ENCODE assay signal across 9 cellular contexts in genomic region chr6:21666200-21666671, GRCh38.
DNase-seq lines count a peak whose midpoint lies in the region; ATAC-seq, FAIRE-seq and TF ChIP-seq lines count a peak whose summit lies in the region.
"Had no signal": no experiment of that assay in that cellular context is flagged by ENCODE, and none has a peak within 500 bp of the region (broad histone marks: within the 10 kb centered on the region; RNA-seq: fewer than 3 reads in every experiment).

No MANE protein-coding gene starts in this region.

- H3K36me3 ChIP-seq in iPS-18a (ENCODE audit: control insufficient read depth, low read depth, low read length) (peaks cover 20% of the 10 kb centered on the region), spleen (no peaks in the 10 kb centered on the region)

- H3K27me3 Mint-ChIP-seq in activated B cell treated with CpG ODN at 0.5 μM for 24 hours: peaks cover 59% of the 10 kb centered on the region

- H3K4me3 ChIP-seq in iPS-18a (ENCODE audit: low read length) (peak overlapping the region; percentile 97), spleen (peak overlapping the region in 4 of 8 donors; percentile 3 to 56 (median 13))

- no peak for TF ChIP-seq CTCF in activated B cell treated with CpG ODN at 0.5 μM for 24 hours (IDR thresholded peaks at IDR 0.05)
- TF ChIP-seq CTCF in spleen (IDR thresholded peaks at IDR 0.05 in 8 of 11, conservative IDR thresholded peaks at IDR 0.05 in 3 of 11): no peak

- no peak for TF ChIP-seq POLR2A in spleen (IDR thresholded peaks at IDR 0.05)

- no peaks in the 10 kb centered on the region for H3K36me3 Mint-ChIP-seq in activated B cell treated with CpG ODN at 0.5 μM for 24 hours (ENCODE audit: low read depth)

- CTCF ChIA-PET in activated B cell treated with CpG ODN at 0.5 μM for 24 hours (lab: Charles Lee): no interaction called here

- H3K4me3 Mint-ChIP-seq in activated B cell treated with CpG ODN at 0.5 μM for 24 hours: peak overlapping the region; percentile 52

- peaks cover 32% of the 10 kb centered on the region for H3K4me1 Mint-ChIP-seq in activated B cell treated with CpG ODN at 0.5 μM for 24 hours

- POLR2A ChIA-PET in activated B cell treated with CpG ODN at 0.5 μM for 24 hours (lab: Charles Lee): no interaction called here

- intact Hi-C loops in activated B cell treated with CpG ODN at 0.5 μM for 24 hours (cut with micrococcal nuclease): no loop called here
- intact Hi-C loops in spleen (cut with DNase I; ENCODE audit: low total_unique reads): no loop called here

- peak overlapping the region; percentile 91 for H3K9ac ChIP-seq in iPS-18a (ENCODE audit: low read length)

- H3K27ac ChIP-seq in iPS-18a (ENCODE audit: low read length) (peak overlapping the region; percentile 94), spleen (no peak overlapping the region)
- H3K27ac ChIP-seq: 22Rv1 had no signal

- H3K9me3 ChIP-seq in iPS-18a (ENCODE audit: control insufficient read depth, low read depth, low read length): no peaks in the 10 kb centered on the region
- no peaks in the 10 kb centered on the region for H3K9me3 ChIP-seq in spleen

- H3K27me3 ChIP-seq in iPS-18a (ENCODE audit: control insufficient read depth, insufficient read depth, low read length): peaks cover 21% of the 10 kb centered on the region
- peaks cover 4 to 88% (median 47%) of the 10 kb centered on the region in 7 donors for H3K27me3 ChIP-seq in spleen (replicated peaks in 1 of 7)

- H3K9me3 Mint-ChIP-seq in activated B cell treated with CpG ODN at 0.5 μM for 24 hours: no peaks in the 10 kb centered on the region

- 1 to 2% (median 1%) methylated on average over 21 to 31 of the region's 32 CpGs for WGBS in spleen, 5 donors

- FAIRE-seq in frontal cortex (lab: Jason Lieb, UNC): no peak

- H3K27ac Mint-ChIP-seq in activated B cell treated with CpG ODN at 0.5 μM for 24 hours: no peak overlapping the region

- ATAC-seq in activated B cell treated with CpG ODN at 0.5 μM for 24 hours (ENCODE audit: low read depth): peak; percentile 5
- no peak for ATAC-seq in GM18909 (IDR thresholded peaks at IDR 0.05; ENCODE audit: poor library complexity, unreplicated experiment)

- H3K4me1 ChIP-seq in iPS-18a (ENCODE audit: control insufficient read depth, low read depth, low read length): peaks cover 32% of the 10 kb centered on the region
- peaks cover 5 to 37% (median 32%) of the 10 kb centered on the region in 6 donors for H3K4me1 ChIP-seq in spleen

- DNase-seq in DMS 273 (lab: John Stamatoyannopoulos, UW; ENCODE audit: unreplicated experiment): peak; percentile 27
- no peak for DNase-seq in DMS 273 treated with DMSO at 0.1 percent for 48 hours (lab: John Stamatoyannopoulos, UW)
- DNase-seq in activated B cell treated with CpG ODN at 0.5 μM for 24 hours: no peak
- peak; percentile 74 for DNase-seq in spleen
- no peak for DNase-seq in frontal cortex (ENCODE audit: low spot score in 2 of 2)
- no peak for DNase-seq in COLO668 (lab: John Stamatoyannopoulos, UW; ENCODE audit: unreplicated experiment)

Comparison
In these comparisons a context has a peak if more than half of its experiments do, and no peak if none do; other contexts are left out.
1. DNase-seq: peak in DMS 273 (single experiment) and spleen (single experiment); none in DMS 273 treated with DMSO at 0.1 percent for 48 hours (single experiment), activated B cell treated with CpG ODN at 0.5 μM for 24 hours (single experiment), frontal cortex (0 of 2) and COLO668 (single experiment).